ENCODE assay signal across 28 cellular contexts in genomic region chr17:76720941-76721340, GRCh38. TPM values are rescaled to one million over a fixed set of nuclear protein-coding genes. Genes with fewer than 3 reads are reported as not detected.
DNase-seq lines count a peak whose midpoint lies in the region; ATAC-seq and TF ChIP-seq lines count a peak whose summit lies in the region.
"Had no signal": no experiment of that assay in that cellular context is flagged by ENCODE, and none has a peak within 500 bp of the region (broad histone marks: within the 10 kb centered on the region; RNA-seq: fewer than 3 reads in every experiment).

No MANE protein-coding gene starts in this region.

- no peaks in the 10 kb centered on the region for H3K9me3 ChIP-seq in CD4-positive, CD25-positive, alpha-beta regulatory T cell (ENCODE audit: control insufficient read depth in 2 of 2, low read length in 2 of 2)
- H3K9me3 ChIP-seq in adrenal gland (replicated peaks in 1 of 3) (no peaks in the 10 kb centered on the region), sigmoid colon (no peaks in the 10 kb centered on the region), breast epithelium (no peaks in the 10 kb centered on the region)
- H3K9me3 ChIP-seq: A549, body of pancreas, gastrocnemius medialis, SJSA1, uterus had no signal

- peaks cover 6 to 57% (median 32%) of the 10 kb centered on the region in 4 donors for H3K4me1 Mint-ChIP-seq in CD4-positive, CD25-positive, alpha-beta regulatory T cell

- intact Hi-C loops in adrenal gland (cut with DNase I) = no loop called here
- intact Hi-C loops in sigmoid colon (cut with DNase I) = no loop called here
- intact Hi-C loops in breast epithelium (cut with DNase I; ENCODE audit: low total_unique reads) = no loop called here

- peaks cover 17% of the 10 kb centered on the region for H3K4me1 ChIP-seq in CD4-positive, CD25-positive, alpha-beta regulatory T cell (ENCODE audit: control insufficient read depth, insufficient read depth, low read length, poor library complexity, severe bottlenecking)
- H3K4me1 ChIP-seq in adrenal gland (replicated peaks in 1 of 2) (peaks cover 18 to 63% of the 10 kb centered on the region in 2 donors), sigmoid colon (peaks cover 0 to 55% (median 42%) of the 10 kb centered on the region in 4 donors), breast epithelium (peaks cover 0 to 4% of the 10 kb centered on the region in 2 donors)

- CTCF ChIA-PET in HEK293T (lab: Yijun Ruan, JAX) = interaction anchor here (0.5 kb wide), 1 partner anchor 90 kb away, joined by 3 read pairs; no protein-coding TSS in a partner anchor

- H3K27ac Mint-ChIP-seq in CD4-positive, CD25-positive, alpha-beta regulatory T cell = peak overlapping the region in 2 of 3 donors; percentile 28 to 42
- H3K27ac Mint-ChIP-seq: activated B cell treated with CpG ODN at 0.5 μM for 24 hours had no signal

- no peaks in the 10 kb centered on the region for H3K27me3 ChIP-seq in CD4-positive, CD25-positive, alpha-beta regulatory T cell (ENCODE audit: control insufficient read depth, insufficient read depth, low read length)
- H3K27me3 ChIP-seq in adrenal gland (no peaks in the 10 kb centered on the region), sigmoid colon (no peaks in the 10 kb centered on the region), breast epithelium (no peaks in the 10 kb centered on the region)
- H3K27me3 ChIP-seq: body of pancreas, gastrocnemius medialis, SJSA1, uterus had no signal

- H3K4me3 Mint-ChIP-seq in CD4-positive, CD25-positive, alpha-beta regulatory T cell = peak overlapping the region in 2 of 4 donors; percentile 3 to 61
- H3K4me3 Mint-ChIP-seq: activated B cell treated with CpG ODN at 0.5 μM for 24 hours, T-cell had no signal

- H3K27me3 Mint-ChIP-seq in CD4-positive, CD25-positive, alpha-beta regulatory T cell = no peaks in the 10 kb centered on the region
- H3K27me3 Mint-ChIP-seq: activated B cell treated with CpG ODN at 0.5 μM for 24 hours, T-cell had no signal

- peak; percentile 49 for DNase-seq in activated effector memory CD4-positive, alpha-beta T cell treated with anti-CD3 and anti-CD28 coated beads, Interleukin-2, amount 50 U/mL, for 16 hours
- DNase-seq in activated effector memory CD4-positive, alpha-beta T cell treated with Interleukin-2 at 50 U/mL for 16 hours = no peak
- DNase-seq in CD4-positive, CD25-positive, alpha-beta regulatory T cell = no peak
- DNase-seq in adrenal gland (peak in 3 of 7 donors; percentile 52 to 62 (median 54)), sigmoid colon (peak; percentile 40), breast epithelium (ENCODE audit: low spot score in 2 of 2) (no peak), HEK293T (ENCODE audit: extremely low spot score) (no peak), NCI-H1436 treated with DMSO at 0.1 percent for 48 hours (lab: John Stamatoyannopoulos, UW) (no peak)
- DNase-seq: activated B cell treated with CpG ODN at 0.5 μM for 24 hours; activated CD4-positive, alpha-beta T cell treated with anti-CD3 and anti-CD28 coated beads, Interleukin-2, amount 50 U/mL, for 1 hour; activated gamma-delta T cell; AML-193; body of pancreas; COR-L47; DMS53; gastrocnemius medialis; hippocampal formation; MM.1S; NCI-H2081; NCI-H345; NCI-H774; stimulated activated CD4-positive, alpha-beta T cell treated with anti-CD3 and anti-CD28 coated beads, Interleukin-12 subunit alpha, Interleukin-12 subunit beta, amount 100 ng/mL, for 4 hours; stimulated activated CD4-positive, alpha-beta T cell treated with anti-CD3 and anti-CD28 coated beads, Interleukin-4, amount 100 ng/mL, for 1 hour; T-cell had no signal

- peaks cover 51% of the 10 kb centered on the region for H3K36me3 Mint-ChIP-seq in CD4-positive, CD25-positive, alpha-beta regulatory T cell

- TF ChIP-seq EP300 in sigmoid colon (IDR thresholded peaks at IDR 0.05) = no peak

- H3K36me3 ChIP-seq in CD4-positive, CD25-positive, alpha-beta regulatory T cell (ENCODE audit: control insufficient read depth, insufficient read depth, low read length) = peaks cover 75% of the 10 kb centered on the region
- H3K36me3 ChIP-seq in adrenal gland (replicated peaks in 1 of 2) (peaks cover 0 to 90% of the 10 kb centered on the region in 2 donors), sigmoid colon (peaks cover 43 to 89% (median 85%) of the 10 kb centered on the region in 4 donors), breast epithelium (peaks cover 13% of the 10 kb centered on the region)
- H3K36me3 ChIP-seq: uterus had no signal

- peaks cover 0 to 4% (median 0%) of the 10 kb centered on the region in 7 donors for H3K9me3 Mint-ChIP-seq in CD4-positive, CD25-positive, alpha-beta regulatory T cell
- H3K9me3 Mint-ChIP-seq: activated B cell treated with CpG ODN at 0.5 μM for 24 hours, T-cell had no signal

- no peak overlapping the region for H3K4me3 ChIP-seq in CD4-positive, CD25-positive, alpha-beta regulatory T cell (ENCODE audit: low read depth, low read length)
- no peak overlapping the region for H3K4me3 ChIP-seq in adrenal gland
- H3K4me3 ChIP-seq in sigmoid colon = no peak overlapping the region
- no peak overlapping the region for H3K4me3 ChIP-seq in breast epithelium
- H3K4me3 ChIP-seq: A549, body of pancreas, gastrocnemius medialis, SJSA1, uterus had no signal

- POLR2A ChIA-PET in HEK293T (lab: Yijun Ruan, JAX) = interaction anchor here (1.8 kb wide), 1 partner anchor 50 kb away, joined by 4 read pairs; no protein-coding TSS in a partner anchor

- no peak for TF ChIP-seq POLR2A in adrenal gland (IDR thresholded peaks at IDR 0.05)
- TF ChIP-seq POLR2A in sigmoid colon (IDR thresholded peaks at IDR 0.05) = no peak
- no peak for TF ChIP-seq POLR2A in breast epithelium (IDR thresholded peaks at IDR 0.05)

- TF ChIP-seq CTCF in adrenal gland (IDR thresholded peaks at IDR 0.05) = no peak
- no peak for TF ChIP-seq CTCF in sigmoid colon (IDR thresholded peaks at IDR 0.05)
- no peak for TF ChIP-seq CTCF in breast epithelium (IDR thresholded peaks at IDR 0.05)

- no peak overlapping the region for H3K27ac ChIP-seq in CD4-positive, CD25-positive, alpha-beta regulatory T cell (ENCODE audit: insufficient read depth, low read length, poor library complexity, severe bottlenecking)
- H3K27ac ChIP-seq in adrenal gland (peak overlapping the region in 4 of 5 donors; percentile 12 to 62 (median 21)), sigmoid colon (peak overlapping the region in 2 of 4 donors; percentile 6 to 9), breast epithelium (no peak overlapping the region)
- H3K27ac ChIP-seq: A549, body of pancreas, gastrocnemius medialis, SJSA1, uterus had no signal

- ATAC-seq in CD4-positive, CD25-positive, alpha-beta regulatory T cell (ENCODE audit: low read depth in 2 of 2) = no peak
- ATAC-seq: A549, body of pancreas, gastrocnemius medialis, left lobe of liver, T-cell had no signal

- WGBS in adrenal gland, 4 donors = 65 to 81% (median 70%) methylated on average over 7 to 9 of the region's 9 CpGs
- WGBS in sigmoid colon, 2 donors = 93 to 95% methylated on average over 9 of the region's 9 CpGs

TF ChIP-seq in HEK293T, 16 proteins besides CTCF, POLR2A, EP300 and RAD21:
- TF ChIP-seq SP1 (IDR thresholded peaks at IDR 0.05) (no peak), HDGF (IDR thresholded peaks at IDR 0.05; ENCODE audit: borderline replicate concordance) (no peak), SUZ12 (IDR thresholded peaks at IDR 0.05) (no peak), ELF4 (IDR thresholded peaks at IDR 0.05) (no peak), CTBP1 (IDR thresholded peaks at IDR 0.05; ENCODE audit: borderline replicate concordance) (no peak)
TF ChIP-seq in HEK293T: peak in this region for 0.

RNA-seq across cellular contexts. Expression of gene JMJD6, which starts 5.5 kb away (rescaled TPM):
- total RNA-seq in CD4-positive, CD25-positive, alpha-beta regulatory T cell = 124 TPM
- 10 to 100 TPM; 21.0 to 38.3 (median 33.6) TPM for polyA plus RNA-seq in CD4-positive, CD25-positive, alpha-beta regulatory T cell
- total RNA-seq in adrenal gland = 100 to 1,000 TPM in 1 of 8 donors, 10 to 100 TPM in 7; 23.5 to 105 (median 36.3) TPM
- 10 to 100 TPM; 53.7 to 66.9 (median 58.8) TPM for polyA plus RNA-seq in adrenal gland
- total RNA-seq in sigmoid colon = 10 to 100 TPM; 21.3 to 37.3 (median 28.9) TPM
- 10 to 100 TPM; 24.0 to 28.9 (median 24.8) TPM for polyA plus RNA-seq in sigmoid colon
- 10 to 100 TPM; 13.1 to 34.1 (median 25.6) TPM for total RNA-seq in breast epithelium

RNA-seq across cellular contexts. Expression of gene METTL23, which starts 5.7 kb away (rescaled TPM):
- 44.1 TPM for total RNA-seq in CD4-positive, CD25-positive, alpha-beta regulatory T cell
- polyA plus RNA-seq in CD4-positive, CD25-positive, alpha-beta regulatory T cell = 100 to 1,000 TPM; 130 to 175 (median 162) TPM
- 10 to 100 TPM; 24.6 to 91.5 (median 37.7) TPM for total RNA-seq in adrenal gland
- 10 to 100 TPM; 48.0 to 84.9 (median 54.5) TPM for polyA plus RNA-seq in adrenal gland
- 10 to 100 TPM; 13.6 to 32.5 (median 20.8) TPM for total RNA-seq in sigmoid colon
- 10 to 100 TPM; 25.7 to 34.8 (median 33.6) TPM for polyA plus RNA-seq in sigmoid colon
- total RNA-seq in breast epithelium = 10 to 100 TPM; 25.6 to 47.7 (median 28.5) TPM

RNA-seq across cellular contexts. Expression of gene MXRA7, which starts 10.2 kb away (rescaled TPM):
- 5.0 TPM for total RNA-seq in CD4-positive, CD25-positive, alpha-beta regulatory T cell
- polyA plus RNA-seq in CD4-positive, CD25-positive, alpha-beta regulatory T cell = 1 to 10 TPM; 2.2 to 8.8 (median 5.4) TPM
- 100 to 1,000 TPM; 200 to 541 (median 356) TPM for total RNA-seq in adrenal gland
- 100 to 1,000 TPM in 2 of 3 donors, 10 to 100 TPM in 1; 81.5 to 573 (median 167) TPM for polyA plus RNA-seq in adrenal gland
- 100 to 1,000 TPM; 327 to 428 (median 348) TPM for total RNA-seq in sigmoid colon
- polyA plus RNA-seq in sigmoid colon = 100 to 1,000 TPM in 1 of 3 donors, 10 to 100 TPM in 1, 1 to 10 TPM in 1; 8.3 to 109 (median 35.3) TPM
- total RNA-seq in breast epithelium = 100 to 1,000 TPM; 106 to 242 (median 113) TPM

RNA-seq across cellular contexts. Expression of gene SRSF2, which starts 16.2 kb away (rescaled TPM):
- 444 TPM for total RNA-seq in CD4-positive, CD25-positive, alpha-beta regulatory T cell
- polyA plus RNA-seq in CD4-positive, CD25-positive, alpha-beta regulatory T cell = 100 to 1,000 TPM in 1 of 4 donors, 10 to 100 TPM in 3; 86.0 to 113 (median 93.7) TPM
- total RNA-seq in adrenal gland = 100 to 1,000 TPM; 115 to 242 (median 212) TPM
- 100 to 1,000 TPM; 103 to 269 (median 151) TPM for polyA plus RNA-seq in adrenal gland
- total RNA-seq in sigmoid colon = 100 to 1,000 TPM; 123 to 229 (median 129) TPM
- polyA plus RNA-seq in sigmoid colon = 100 to 1,000 TPM in 2 of 3 donors, 10 to 100 TPM in 1; 87.9 to 187 (median 107) TPM
- 100 to 1,000 TPM; 143 to 247 (median 244) TPM for total RNA-seq in breast epithelium

RNA-seq across cellular contexts. Expression of gene MFSD11, which starts 17.0 kb away (rescaled TPM):
- 45.6 TPM for total RNA-seq in CD4-positive, CD25-positive, alpha-beta regulatory T cell
- polyA plus RNA-seq in CD4-positive, CD25-positive, alpha-beta regulatory T cell = 10 to 100 TPM; 22.3 to 38.5 (median 26.1) TPM
- total RNA-seq in adrenal gland = 10 to 100 TPM; 24.2 to 50.0 (median 31.8) TPM
- polyA plus RNA-seq in adrenal gland = 10 to 100 TPM in 2 of 3 donors, 1 to 10 TPM in 1; 9.4 to 20.4 (median 11.8) TPM
- total RNA-seq in sigmoid colon = 10 to 100 TPM; 27.5 to 46.2 (median 41.7) TPM
- 10 to 100 TPM in 1 of 3 donors, 1 to 10 TPM in 2; 6.6 to 22.1 (median 6.9) TPM for polyA plus RNA-seq in sigmoid colon
- 10 to 100 TPM; 20.6 to 42.6 (median 23.6) TPM for total RNA-seq in breast epithelium

Comparison
In these comparisons a context has a peak if more than half of its experiments do, and no peak if none do; other contexts are left out.
1. DNase-seq: peak in activated effector memory CD4-positive, alpha-beta T cell treated with anti-CD3 and anti-CD28 coated beads, Interleukin-2, amount 50 U/mL, for 16 hours (single experiment) and sigmoid colon (single experiment); none in activated effector memory CD4-positive, alpha-beta T cell treated with Interleukin-2 at 50 U/mL for 16 hours (single experiment), CD4-positive, CD25-positive, alpha-beta regulatory T cell (0 of 3), breast epithelium (0 of 2), HEK293T (single experiment) and NCI-H1436 treated with DMSO at 0.1 percent for 48 hours (single experiment).
2. H3K27ac ChIP-seq: peak in adrenal gland (4 of 5); none in CD4-positive, CD25-positive, alpha-beta regulatory T cell (single experiment) and breast epithelium (0 of 2).
3. RNA of gene MXRA7, which starts 10.2 kb away (total RNA-seq): 200 to 541 TPM in adrenal gland, 327 to 428 TPM in sigmoid colon and 106 to 242 TPM in breast epithelium; 5.0 TPM in CD4-positive, CD25-positive, alpha-beta regulatory T cell (single experiment); every median in the first group is over 10 times any median in the second.